Comparison of ENCODE assay signal across 22 cellular contexts in genomic region chr4:185755451-185755850, GRCh38. TPM values are rescaled to one million over a fixed set of nuclear protein-coding genes. Genes with fewer than 3 reads are reported as not detected.
"Had no signal": no experiment of that assay in that cellular context is flagged by ENCODE, and none has a peak within 500 bp of the region (broad histone marks: within the 10 kb centered on the region; RNA-seq: fewer than 3 reads in every experiment).

No MANE protein-coding gene starts in this region.

- H3K4me3 ChIP-seq: adrenal gland, left lung, neural progenitor cell, spleen, upper lobe of left lung had no signal

- H3K9me3 ChIP-seq: adrenal gland, left lung, spleen, upper lobe of left lung had no signal

- ATAC-seq: activated CD4-positive, alpha-beta T cell treated with anti-CD3 and anti-CD28 coated beads for 36 hours; activated naive CD4-positive, alpha-beta T cell treated with anti-CD3 and anti-CD28 coated beads, Interleukin-2, amount 50 U/mL, for 72 hours; activated T-helper 17 cell treated with anti-CD3 and anti-CD28 coated beads, Interleukin-2, amount 50 U/mL, for 72 hours; left lung; naive thymus-derived CD4-positive, alpha-beta T cell had no signal

- DNase-seq: activated B cell treated with CpG ODN at 0.5 μM for 24 hours; activated CD4-positive, alpha-beta T cell treated with anti-CD3 and anti-CD28 coated beads for 36 hours; activated CD4-positive, alpha-beta T cell treated with anti-CD3 and anti-CD28 coated beads, Interleukin-2, amount 50 U/mL, for 4 hours; activated CD8-positive, alpha-beta memory T cell treated with anti-CD3 and anti-CD28 coated beads for 24 hours; activated CD8-positive, alpha-beta memory T cell treated with anti-CD3 and anti-CD28 coated beads, Interleukin-2, amount 50 U/mL, for 4 hours; activated T-cell treated with anti-CD3 and anti-CD28 coated beads, Interleukin-2, amount 50 U/mL, for 24 hours; effector CD4-positive, alpha-beta T cell; foreskin melanocyte; immature natural killer cell; kidney glomerular epithelial cell; left lung; naive thymus-derived CD4-positive, alpha-beta T cell; retina; spleen; stimulated activated CD4-positive, alpha-beta T cell treated with anti-CD3 and anti-CD28 coated beads, Interleukin-4, amount 100 ng/mL, for 1 hour; stimulated activated naive CD4-positive, alpha-beta T cell treated with Interleukin-2 at 50 U/mL for 16 hours; upper lobe of left lung had no signal

- H3K36me3 ChIP-seq: adrenal gland, left lung, neural progenitor cell, spleen, upper lobe of left lung had no signal

- H3K27me3 ChIP-seq: adrenal gland, left lung, neural progenitor cell, spleen, upper lobe of left lung had no signal

- H3K27ac ChIP-seq: left lung, neural progenitor cell, spleen, upper lobe of left lung had no signal

- H3K4me1 ChIP-seq: left lung, neural progenitor cell, spleen had no signal

RNA-seq across cellular contexts. Expression of gene SORBS2, which starts 56.5 kb away (rescaled TPM):
- total RNA-seq: activated B cell treated with CpG ODN at 0.5 μM for 24 hours; activated CD4-positive, alpha-beta T cell treated with anti-CD3 and anti-CD28 coated beads for 36 hours; activated naive CD4-positive, alpha-beta T cell treated with anti-CD3 and anti-CD28 coated beads, Interleukin-2, amount 50 U/mL, for 72 hours; activated T-helper 17 cell treated with anti-CD3 and anti-CD28 coated beads, Interleukin-2, amount 50 U/mL, for 72 hours; T-helper 2 cell treated with Interferon-gamma antibody and Interleukin-4, amounts not matched to agents 100 ng/mL and 5 ng/mL, for 36 hours had no signal
- polyA plus RNA-seq: naive thymus-derived CD4-positive, alpha-beta T cell had no signal
